In genomic region chr12:131112016-131112415, GRCh38 we compare ENCODE assay signal across 15 cellular contexts.
A peak's percentile ranks its signal among the peaks of the same experiment; 100 is the strongest.
DNase-seq lines count a peak whose midpoint lies in the region; ATAC-seq and TF ChIP-seq lines count a peak whose summit lies in the region.
"Had no signal": no experiment of that assay in that cellular context is flagged by ENCODE, and none has a peak within 500 bp of the region (broad histone marks: within the 10 kb centered on the region; RNA-seq: fewer than 3 reads in every experiment).

No MANE protein-coding gene starts in this region.

- H3K9me3 Mint-ChIP-seq in activated T-cell treated with anti-CD3 and anti-CD28 coated beads, Interleukin-2, amount 50 U/mL, for 4 hours: no peaks in the 10 kb centered on the region
- H3K9me3 Mint-ChIP-seq: activated naive CD4-positive, alpha-beta T cell treated with anti-CD3 and anti-CD28 coated beads, Interleukin-2, amount 50 U/mL, for 24 hours had no signal

- H3K4me3 Mint-ChIP-seq in activated T-cell treated with anti-CD3 and anti-CD28 coated beads, Interleukin-2, amount 50 U/mL, for 4 hours: no peak overlapping the region
- H3K4me3 Mint-ChIP-seq: activated naive CD4-positive, alpha-beta T cell treated with anti-CD3 and anti-CD28 coated beads, Interleukin-2, amount 50 U/mL, for 24 hours; T-helper 1 cell treated with Interleukin-12 subunit alpha and Interleukin-12 subunit beta and Interleukin-4 antibody, amounts not matched to agents 30 μg/mL and 1 μg/mL, for 36 hours had no signal

- TF ChIP-seq POLR2A in suprapubic skin (IDR thresholded peaks at IDR 0.05): no peak

- no peak for TF ChIP-seq CTCF in suprapubic skin (IDR thresholded peaks at IDR 0.05)

- H3K36me3 Mint-ChIP-seq in activated T-cell treated with anti-CD3 and anti-CD28 coated beads, Interleukin-2, amount 50 U/mL, for 4 hours (ENCODE audit: insufficient read depth): no peaks in the 10 kb centered on the region

- H3K27ac ChIP-seq in epithelial cell of prostate (no peak overlapping the region), suprapubic skin (peak overlapping the region; percentile 62)
- H3K27ac ChIP-seq: spleen had no signal

- no peaks in the 10 kb centered on the region for H3K36me3 ChIP-seq in suprapubic skin
- H3K36me3 ChIP-seq: spleen had no signal

- H3K4me1 Mint-ChIP-seq in activated T-cell treated with anti-CD3 and anti-CD28 coated beads, Interleukin-2, amount 50 U/mL, for 4 hours (ENCODE audit: low read depth): no peaks in the 10 kb centered on the region
- H3K4me1 Mint-ChIP-seq: activated naive CD4-positive, alpha-beta T cell treated with anti-CD3 and anti-CD28 coated beads, Interleukin-2, amount 50 U/mL, for 24 hours had no signal

- 62% methylated on average over 1 of the region's 1 CpG for WGBS in suprapubic skin

- peaks cover 38% of the 10 kb centered on the region for H3K4me1 ChIP-seq in suprapubic skin

- peak; percentile 30 to 58 for ATAC-seq in activated T-cell treated with anti-CD3 and anti-CD28 coated beads, Interleukin-2, amount 50 U/mL, for 4 hours
- peak; percentile 77 for ATAC-seq in HG03442 (IDR thresholded peaks at IDR 0.05; ENCODE audit: unreplicated experiment)
- ATAC-seq: K562 had no signal

- no peak overlapping the region for H3K4me3 ChIP-seq in suprapubic skin
- H3K4me3 ChIP-seq: K562, spleen had no signal

- no peak for TF ChIP-seq EP300 in suprapubic skin (IDR thresholded peaks at IDR 0.05)

- no peaks in the 10 kb centered on the region for H3K9me3 ChIP-seq in suprapubic skin
- H3K9me3 ChIP-seq: spleen had no signal

- H3K27me3 ChIP-seq in suprapubic skin: peaks cover under 1% of the 10 kb centered on the region

- peaks cover 11% of the 10 kb centered on the region for H3K27me3 Mint-ChIP-seq in activated T-cell treated with anti-CD3 and anti-CD28 coated beads, Interleukin-2, amount 50 U/mL, for 4 hours (ENCODE audit: low read depth)
- H3K27me3 Mint-ChIP-seq: activated naive CD4-positive, alpha-beta T cell treated with anti-CD3 and anti-CD28 coated beads, Interleukin-2, amount 50 U/mL, for 24 hours had no signal

- DNase-seq in activated T-cell treated with anti-CD3 and anti-CD28 coated beads, Interleukin-2, amount 50 U/mL, for 4 hours: no peak
- no peak for DNase-seq in activated T-cell treated with anti-CD3 and anti-CD28 coated beads for 4 hours
- peak; percentile 12 for DNase-seq in epithelial cell of prostate (ENCODE audit: low read depth, low spot score)
- peak in 1 of 2 donors; percentile 58 for DNase-seq in suprapubic skin (ENCODE audit: low spot score in 2 of 2)
- DNase-seq in dedifferentiated amniotic fluid mesenchymal stem cell (ENCODE audit: extremely low spot score): no peak
- DNase-seq in NCI-H146 (lab: John Stamatoyannopoulos, UW): no peak
- no peak for DNase-seq in RPMI8226
- DNase-seq: ACHN, erythroblast, NCI-H2029 treated with DMSO at 0.1 percent for 48 hours had no signal
